1 cellular context compared by ENCODE assay signal in the genomic region with DNA sequence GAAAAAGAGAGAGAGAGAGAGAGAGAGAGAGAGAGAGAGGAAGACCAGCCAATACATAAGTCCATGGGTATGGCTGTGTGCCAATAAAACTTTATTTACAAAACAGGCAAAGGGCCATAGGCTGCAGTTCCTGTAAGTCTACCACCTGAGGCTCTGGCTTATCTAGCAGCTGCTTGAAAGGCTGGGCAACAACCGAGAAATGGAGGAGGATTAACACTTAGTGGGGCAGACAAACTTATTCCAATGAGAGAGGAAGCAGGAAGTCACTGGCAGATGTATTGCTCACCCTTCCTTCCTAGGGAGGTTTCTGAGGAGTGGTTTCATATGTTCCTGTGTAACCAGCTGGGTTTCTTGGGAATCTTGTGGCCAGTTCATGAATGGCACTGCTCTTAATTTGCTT.
TF ChIP-seq lines count a peak whose summit lies in the region.

No MANE protein-coding gene starts in this region.

TF ChIP-seq in K562, 482 proteins besides CTCF, POLR2A, EP300 and RAD21 (continued from another document):
- TF ChIP-seq, protein P1, sequence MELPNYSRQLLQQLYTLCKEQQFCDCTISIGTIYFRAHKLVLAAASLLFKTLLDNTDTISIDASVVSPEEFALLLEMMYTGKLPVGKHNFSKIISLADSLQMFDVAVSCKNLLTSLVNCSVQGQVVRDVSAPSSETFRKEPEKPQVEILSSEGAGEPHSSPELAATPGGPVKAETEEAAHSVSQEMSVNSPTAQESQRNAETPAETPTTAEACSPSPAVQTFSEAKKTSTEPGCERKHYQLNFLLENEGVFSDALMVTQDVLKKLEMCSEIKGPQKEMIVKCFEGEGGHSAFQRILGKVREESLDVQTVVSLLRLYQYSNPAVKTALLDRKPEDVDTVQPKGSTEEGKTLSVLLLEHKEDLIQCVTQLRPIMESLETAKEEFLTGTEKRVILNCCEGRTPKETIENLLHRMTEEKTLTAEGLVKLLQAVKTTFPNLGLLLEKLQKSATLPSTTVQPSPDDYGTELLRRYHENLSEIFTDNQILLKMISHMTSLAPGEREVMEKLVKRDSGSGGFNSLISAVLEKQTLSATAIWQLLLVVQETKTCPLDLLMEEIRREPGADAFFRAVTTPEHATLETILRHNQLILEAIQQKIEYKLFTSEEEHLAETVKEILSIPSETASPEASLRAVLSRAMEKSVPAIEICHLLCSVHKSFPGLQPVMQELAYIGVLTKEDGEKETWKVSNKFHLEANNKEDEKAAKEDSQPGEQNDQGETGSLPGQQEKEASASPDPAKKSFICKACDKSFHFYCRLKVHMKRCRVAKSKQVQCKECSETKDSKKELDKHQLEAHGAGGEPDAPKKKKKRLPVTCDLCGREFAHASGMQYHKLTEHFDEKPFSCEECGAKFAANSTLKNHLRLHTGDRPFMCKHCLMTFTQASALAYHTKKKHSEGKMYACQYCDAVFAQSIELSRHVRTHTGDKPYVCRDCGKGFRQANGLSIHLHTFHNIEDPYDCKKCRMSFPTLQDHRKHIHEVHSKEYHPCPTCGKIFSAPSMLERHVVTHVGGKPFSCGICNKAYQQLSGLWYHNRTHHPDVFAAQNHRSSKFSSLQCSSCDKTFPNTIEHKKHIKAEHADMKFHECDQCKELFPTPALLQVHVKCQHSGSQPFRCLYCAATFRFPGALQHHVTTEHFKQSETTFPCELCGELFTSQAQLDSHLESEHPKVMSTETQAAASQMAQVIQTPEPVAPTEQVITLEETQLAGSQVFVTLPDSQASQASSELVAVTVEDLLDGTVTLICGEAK (IDR thresholded peaks at IDR 0.05), result peak; percentile 89
- TF ChIP-seq, protein P1 (CRISPR knock-in tag; IDR thresholded peaks at IDR 0.05), result peak; percentile 84
- TF ChIP-seq ZNF384 (IDR thresholded peaks at IDR 0.05; ENCODE audit: low read depth, low read length) (peak; percentile 31; the same call in 1 of the 2 replicates), NFIC (IDR thresholded peaks at IDR 0.05) (peak; percentile 27; the same call in 1 of the 2 replicates)
